1 cellular context compared by ENCODE assay signal in genomic region chr19:8412783-8413592, GRCh38.
TF ChIP-seq lines count a peak whose summit lies in the region.

Gene MARCHF2 (plus strand): TSS chr19:8413305. CDS start chr19:8421841, 8,536 bp downstream.

TF ChIP-seq in HepG2, 621 proteins besides CTCF, POLR2A, EP300 and RAD21 (continued from another document and continues in another):
- no peak for TF ChIP-seq HNRNPK (IDR thresholded peaks at IDR 0.05; ENCODE audit: low read depth, low read length, poor library complexity, severe bottlenecking)
- peak; percentile 96 for TF ChIP-seq ZBED4 (CRISPR knock-in tag; IDR thresholded peaks at IDR 0.05; ENCODE audit: borderline replicate concordance)
- TF ChIP-seq ELF3 (CRISPR knock-in tag; IDR thresholded peaks at IDR 0.05), result no peak
- TF ChIP-seq NFYB (CRISPR knock-in tag; IDR thresholded peaks at IDR 0.05), result peak; percentile 89
- no peak for TF ChIP-seq ZBTB46 (CRISPR knock-in tag; IDR thresholded peaks at IDR 0.05; ENCODE audit: borderline replicate concordance)
- no peak for TF ChIP-seq ZBTB1 (CRISPR knock-in tag; IDR thresholded peaks at IDR 0.05; ENCODE audit: borderline replicate concordance)
- TF ChIP-seq, protein P1, sequence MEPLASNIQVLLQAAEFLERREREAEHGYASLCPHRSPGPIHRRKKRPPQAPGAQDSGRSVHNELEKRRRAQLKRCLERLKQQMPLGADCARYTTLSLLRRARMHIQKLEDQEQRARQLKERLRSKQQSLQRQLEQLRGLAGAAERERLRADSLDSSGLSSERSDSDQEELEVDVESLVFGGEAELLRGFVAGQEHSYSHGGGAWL (CRISPR knock-in tag; IDR thresholded peaks at IDR 0.05), result no peak
- TF ChIP-seq ZNF547 (CRISPR knock-in tag; IDR thresholded peaks at IDR 0.05), result no peak
- TF ChIP-seq ARID5B (CRISPR knock-in tag; IDR thresholded peaks at IDR 0.05), result no peak
- no peak for TF ChIP-seq NR3C1 (CRISPR knock-in tag; IDR thresholded peaks at IDR 0.05)
- no peak for TF ChIP-seq AKAP8 (CRISPR knock-in tag; IDR thresholded peaks at IDR 0.05)
- no peak for TF ChIP-seq ZBTB7B (CRISPR knock-in tag; IDR thresholded peaks at IDR 0.05)
- TF ChIP-seq ZNF614 (CRISPR knock-in tag; IDR thresholded peaks at IDR 0.05; ENCODE audit: borderline replicate concordance), result no peak
- TF ChIP-seq MYC (CRISPR knock-in tag; IDR thresholded peaks at IDR 0.05; ENCODE audit: borderline replicate concordance), result peak; percentile 50; the same call in 1 of the 2 replicates
- no peak for TF ChIP-seq RBM22 (optimal IDR thresholded peaks at IDR 0.05; ENCODE audit: low read length)
- no peak for TF ChIP-seq ZNF143 (CRISPR knock-in tag; IDR thresholded peaks at IDR 0.05)
- no peak for TF ChIP-seq ZNF264 (CRISPR knock-in tag; IDR thresholded peaks at IDR 0.05)
- TF ChIP-seq HNRNPL (IDR thresholded peaks at IDR 0.05; ENCODE audit: low read depth, low read length), result no peak
- no peak for TF ChIP-seq ZNF18 (CRISPR knock-in tag; IDR thresholded peaks at IDR 0.05; ENCODE audit: insufficient replicate concordance)
- TF ChIP-seq ZBTB2 (CRISPR knock-in tag; IDR thresholded peaks at IDR 0.05; ENCODE audit: low read depth), result no peak
- TF ChIP-seq ZNF224 (CRISPR knock-in tag; IDR thresholded peaks at IDR 0.05), result no peak
- TF ChIP-seq KDM3A (CRISPR knock-in tag; IDR thresholded peaks at IDR 0.05; ENCODE audit: low read depth), result no peak
- TF ChIP-seq ZNF503 (CRISPR knock-in tag; IDR thresholded peaks at IDR 0.05), result no peak
- TF ChIP-seq, protein P2, sequence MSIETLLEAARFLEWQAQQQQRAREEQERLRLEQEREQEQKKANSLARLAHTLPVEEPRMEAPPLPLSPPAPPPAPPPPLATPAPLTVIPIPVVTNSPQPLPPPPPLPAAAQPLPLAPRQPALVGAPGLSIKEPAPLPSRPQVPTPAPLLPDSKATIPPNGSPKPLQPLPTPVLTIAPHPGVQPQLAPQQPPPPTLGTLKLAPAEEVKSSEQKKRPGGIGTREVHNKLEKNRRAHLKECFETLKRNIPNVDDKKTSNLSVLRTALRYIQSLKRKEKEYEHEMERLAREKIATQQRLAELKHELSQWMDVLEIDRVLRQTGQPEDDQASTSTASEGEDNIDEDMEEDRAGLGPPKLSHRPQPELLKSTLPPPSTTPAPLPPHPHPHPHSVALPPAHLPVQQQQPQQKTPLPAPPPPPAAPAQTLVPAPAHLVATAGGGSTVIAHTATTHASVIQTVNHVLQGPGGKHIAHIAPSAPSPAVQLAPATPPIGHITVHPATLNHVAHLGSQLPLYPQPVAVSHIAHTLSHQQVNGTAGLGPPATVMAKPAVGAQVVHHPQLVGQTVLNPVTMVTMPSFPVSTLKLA (IDR thresholded peaks at IDR 0.05), result 0 out of 2 replicates have a peak, but pooled peaks have one; percentile 7
- TF ChIP-seq SAFB2 (CRISPR knock-in tag; IDR thresholded peaks at IDR 0.05; ENCODE audit: borderline replicate concordance, low read depth), result peak; percentile 51; the same call in 1 of the 2 replicates
- no peak for TF ChIP-seq ZNF550 (CRISPR knock-in tag; IDR thresholded peaks at IDR 0.05; ENCODE audit: borderline replicate concordance)
- TF ChIP-seq AGO1 (IDR thresholded peaks at IDR 0.05; ENCODE audit: low read depth, low read length, poor library complexity, severe bottlenecking), result no peak
- TF ChIP-seq, protein P3, sequence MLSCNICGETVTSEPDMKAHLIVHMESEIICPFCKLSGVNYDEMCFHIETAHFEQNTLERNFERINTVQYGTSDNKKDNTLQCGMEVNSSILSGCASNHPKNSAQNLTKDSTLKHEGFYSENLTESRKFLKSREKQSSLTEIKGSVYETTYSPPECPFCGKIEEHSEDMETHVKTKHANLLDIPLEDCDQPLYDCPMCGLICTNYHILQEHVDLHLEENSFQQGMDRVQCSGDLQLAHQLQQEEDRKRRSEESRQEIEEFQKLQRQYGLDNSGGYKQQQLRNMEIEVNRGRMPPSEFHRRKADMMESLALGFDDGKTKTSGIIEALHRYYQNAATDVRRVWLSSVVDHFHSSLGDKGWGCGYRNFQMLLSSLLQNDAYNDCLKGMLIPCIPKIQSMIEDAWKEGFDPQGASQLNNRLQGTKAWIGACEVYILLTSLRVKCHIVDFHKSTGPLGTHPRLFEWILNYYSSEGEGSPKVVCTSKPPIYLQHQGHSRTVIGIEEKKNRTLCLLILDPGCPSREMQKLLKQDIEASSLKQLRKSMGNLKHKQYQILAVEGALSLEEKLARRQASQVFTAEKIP (CRISPR knock-in tag; IDR thresholded peaks at IDR 0.05; ENCODE audit: borderline replicate concordance), result no peak
- no peak for TF ChIP-seq ZFP62 (CRISPR knock-in tag; IDR thresholded peaks at IDR 0.05)
- no peak for TF ChIP-seq ZNF576 (CRISPR knock-in tag; IDR thresholded peaks at IDR 0.05)
- TF ChIP-seq ZNF343 (CRISPR knock-in tag; IDR thresholded peaks at IDR 0.05), result no peak
- TF ChIP-seq ZNF530 (CRISPR knock-in tag; IDR thresholded peaks at IDR 0.05; ENCODE audit: low read depth), result no peak
- TF ChIP-seq, protein P4, sequence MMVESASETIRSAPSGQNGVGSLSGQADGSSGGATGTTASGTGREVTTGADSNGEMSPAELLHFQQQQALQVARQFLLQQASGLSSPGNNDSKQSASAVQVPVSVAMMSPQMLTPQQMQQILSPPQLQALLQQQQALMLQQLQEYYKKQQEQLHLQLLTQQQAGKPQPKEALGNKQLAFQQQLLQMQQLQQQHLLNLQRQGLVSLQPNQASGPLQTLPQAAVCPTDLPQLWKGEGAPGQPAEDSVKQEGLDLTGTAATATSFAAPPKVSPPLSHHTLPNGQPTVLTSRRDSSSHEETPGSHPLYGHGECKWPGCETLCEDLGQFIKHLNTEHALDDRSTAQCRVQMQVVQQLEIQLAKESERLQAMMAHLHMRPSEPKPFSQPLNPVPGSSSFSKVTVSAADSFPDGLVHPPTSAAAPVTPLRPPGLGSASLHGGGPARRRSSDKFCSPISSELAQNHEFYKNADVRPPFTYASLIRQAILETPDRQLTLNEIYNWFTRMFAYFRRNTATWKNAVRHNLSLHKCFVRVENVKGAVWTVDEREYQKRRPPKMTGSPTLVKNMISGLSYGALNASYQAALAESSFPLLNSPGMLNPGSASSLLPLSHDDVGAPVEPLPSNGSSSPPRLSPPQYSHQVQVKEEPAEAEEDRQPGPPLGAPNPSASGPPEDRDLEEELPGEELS (CRISPR knock-in tag; IDR thresholded peaks at IDR 0.05), result no peak
- TF ChIP-seq ELF4 (CRISPR knock-in tag; IDR thresholded peaks at IDR 0.05; ENCODE audit: borderline replicate concordance), result no peak
- TF ChIP-seq MAX (IDR thresholded peaks at IDR 0.05), result no peak
- peak; percentile 46; the same call in 1 of the 2 replicates for TF ChIP-seq ETV5 (CRISPR knock-in tag; IDR thresholded peaks at IDR 0.05; ENCODE audit: borderline replicate concordance)
- no peak for TF ChIP-seq KDM5B (CRISPR knock-in tag; IDR thresholded peaks at IDR 0.05; ENCODE audit: borderline replicate concordance)
- no peak for TF ChIP-seq ZNF747 (CRISPR knock-in tag; IDR thresholded peaks at IDR 0.05; ENCODE audit: borderline replicate concordance)
